9 cellular contexts compared by ENCODE assay signal in the genomic region with DNA sequence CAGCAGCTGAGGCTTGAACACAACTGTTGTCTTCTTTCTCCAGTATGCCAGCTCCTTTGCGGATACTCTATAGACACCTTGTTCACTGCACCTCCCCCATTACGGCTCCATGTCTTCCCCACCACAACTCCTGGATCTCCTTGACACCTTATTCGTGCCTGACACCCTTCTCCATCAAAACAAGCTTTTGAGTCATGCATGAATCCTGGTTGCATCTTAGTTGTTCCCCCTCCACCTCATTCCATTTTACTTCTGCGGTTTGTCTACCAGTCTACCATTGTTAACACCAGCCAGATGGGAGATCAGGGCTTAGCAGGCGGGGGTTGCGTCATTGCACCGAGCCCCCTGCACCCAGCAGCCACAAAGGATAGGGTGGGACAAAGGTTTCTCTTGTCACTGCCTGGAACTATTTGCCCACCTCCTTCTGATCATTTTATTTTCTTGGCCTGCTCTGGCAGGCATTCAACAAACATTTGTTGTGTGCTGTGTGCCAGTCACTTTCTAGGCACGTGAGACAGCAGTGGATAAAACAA. TPM values are rescaled to one million over a fixed set of nuclear protein-coding genes. Genes with fewer than 3 reads are reported as not detected.
DNase-seq lines count a peak whose midpoint lies in the region; ATAC-seq and TF ChIP-seq lines count a peak whose summit lies in the region.
"Had no signal": no experiment of that assay in that cellular context is flagged by ENCODE, and none has a peak within 500 bp of the region (broad histone marks: within the 10 kb centered on the region; RNA-seq: fewer than 3 reads in every experiment).

No MANE protein-coding gene starts in this region.

- DNase-seq in cardiac muscle cell (ENCODE audit: low read depth in 1 of 2, low spot score in 1 of 2): no peak
- DNase-seq in Right ventricle myocardium inferior (ENCODE audit: missing footprints): no peak
- DNase-seq in adrenal gland: peak in 1 of 7 donors; percentile 12
- DNase-seq in upper lobe of left lung: no peak
- DNase-seq in activated effector memory CD4-positive, alpha-beta T cell treated with anti-CD3 and anti-CD28 coated beads, Interleukin-2, amount 50 U/mL, for 16 hours: no peak
- no peak for DNase-seq in stimulated activated naive CD8-positive, alpha-beta T cell treated with anti-CD3 and anti-CD28 coated beads, Interleukin-15, amount 100 ng/mL, for 72 hours

- TF ChIP-seq POLR2A in adrenal gland (IDR thresholded peaks at IDR 0.05) (no peak), upper lobe of left lung (IDR thresholded peaks at IDR 0.05) (no peak)

- intact Hi-C loops in Right ventricle myocardium inferior (cut with DNase I) (no loop called here), adrenal gland (cut with DNase I) (no loop called here)

- peak overlapping the region in 1 of 2 donors; percentile 91 for H3K27ac Mint-ChIP-seq in stimulated activated naive CD8-positive, alpha-beta T cell treated with anti-CD3 and anti-CD28 coated beads, Interleukin-15, amount 100 ng/mL, for 72 hours

- peaks cover 38% of the 10 kb centered on the region for H3K36me3 ChIP-seq in cardiac muscle cell
- peaks cover 0 to 47% of the 10 kb centered on the region in 2 donors for H3K36me3 ChIP-seq in adrenal gland (replicated peaks in 1 of 2)
- peaks cover 50% of the 10 kb centered on the region for H3K36me3 ChIP-seq in mesodermal cell (ENCODE audit: control insufficient read depth, insufficient read depth, low read length)
- H3K36me3 ChIP-seq in upper lobe of left lung: peaks cover 4 to 52% (median 31%) of the 10 kb centered on the region in 4 donors
- H3K36me3 ChIP-seq: ovary had no signal

- H3K9me3 Mint-ChIP-seq in stimulated activated naive CD8-positive, alpha-beta T cell treated with anti-CD3 and anti-CD28 coated beads, Interleukin-15, amount 100 ng/mL, for 72 hours: no peaks in the 10 kb centered on the region

- WGBS in adrenal gland, 4 donors: 73 to 87% (median 81%) methylated on average over 8 of the region's 8 CpGs
- 74 to 100% methylated on average over 2 to 3 of the region's 8 CpGs for WGBS in mesodermal cell (ENCODE audit: insufficient coverage in 2 of 2), 2 experiments
- 83 to 90% methylated on average over 8 of the region's 8 CpGs for WGBS in upper lobe of left lung, 2 donors

- H3K4me1 ChIP-seq in cardiac muscle cell (ENCODE audit: low read depth) (peaks cover 11% of the 10 kb centered on the region), adrenal gland (replicated peaks in 1 of 2) (peaks cover 9 to 25% of the 10 kb centered on the region in 2 donors), mesodermal cell (ENCODE audit: control insufficient read depth, insufficient read depth, low read length, poor library complexity, severe bottlenecking) (peaks cover 7% of the 10 kb centered on the region), upper lobe of left lung (peaks cover 3 to 35% (median 19%) of the 10 kb centered on the region in 4 donors)

- H3K27me3 Mint-ChIP-seq in stimulated activated naive CD8-positive, alpha-beta T cell treated with anti-CD3 and anti-CD28 coated beads, Interleukin-15, amount 100 ng/mL, for 72 hours: no peaks in the 10 kb centered on the region

- H3K4me1 Mint-ChIP-seq in stimulated activated naive CD8-positive, alpha-beta T cell treated with anti-CD3 and anti-CD28 coated beads, Interleukin-15, amount 100 ng/mL, for 72 hours: peaks cover 39% of the 10 kb centered on the region

- ATAC-seq in Right ventricle myocardium inferior: no peak
- no peak for ATAC-seq in upper lobe of left lung (ENCODE audit: low FRiP score in 2 of 2)
- ATAC-seq in GM19324 (IDR thresholded peaks at IDR 0.05; ENCODE audit: low FRiP score, unreplicated experiment): no peak
- no peak for ATAC-seq in stimulated activated naive CD8-positive, alpha-beta T cell treated with anti-CD3 and anti-CD28 coated beads, Interleukin-15, amount 100 ng/mL, for 72 hours

- H3K9me3 ChIP-seq in cardiac muscle cell (ENCODE audit: low read depth) (no peaks in the 10 kb centered on the region), adrenal gland (replicated peaks in 1 of 3) (no peaks in the 10 kb centered on the region), mesodermal cell (ENCODE audit: control insufficient read depth, low read length) (no peaks in the 10 kb centered on the region), upper lobe of left lung (no peaks in the 10 kb centered on the region)
- H3K9me3 ChIP-seq: ovary had no signal

- H3K27me3 ChIP-seq in cardiac muscle cell: no peaks in the 10 kb centered on the region
- H3K27me3 ChIP-seq in adrenal gland: no peaks in the 10 kb centered on the region
- H3K27me3 ChIP-seq in upper lobe of left lung: no peaks in the 10 kb centered on the region
- H3K27me3 ChIP-seq: ovary had no signal

- TF ChIP-seq CTCF in cardiac muscle cell (IDR thresholded peaks at IDR 0.05; ENCODE audit: low read depth, low read length): no peak
- TF ChIP-seq CTCF in adrenal gland (IDR thresholded peaks at IDR 0.05): no peak
- TF ChIP-seq CTCF in upper lobe of left lung (IDR thresholded peaks at IDR 0.05): no peak

- no peak for TF ChIP-seq EP300 in upper lobe of left lung (IDR thresholded peaks at IDR 0.05)

- H3K27ac ChIP-seq in cardiac muscle cell (peak overlapping the region; percentile 84), adrenal gland (peak overlapping the region; percentile 78 to 98 (median 89)), mesodermal cell (ENCODE audit: low read depth, low read length, severe bottlenecking) (peak overlapping the region; percentile 93), upper lobe of left lung (peak overlapping the region in 3 of 4 donors; percentile 96 to 98 (median 97))

- peak overlapping the region in 1 of 2 donors; percentile 92 for H3K4me3 Mint-ChIP-seq in stimulated activated naive CD8-positive, alpha-beta T cell treated with anti-CD3 and anti-CD28 coated beads, Interleukin-15, amount 100 ng/mL, for 72 hours

- H3K4me3 ChIP-seq in cardiac muscle cell (no peak overlapping the region), adrenal gland (no peak overlapping the region), mesodermal cell (ENCODE audit: extremely low read depth, insufficient read depth, low read length, poor library complexity, severe bottlenecking) (no peak overlapping the region), upper lobe of left lung (no peak overlapping the region)
- H3K4me3 ChIP-seq: ovary had no signal

RNA-seq across cellular contexts. Expression of a gene that starts 2.0 kb away (rescaled TPM):
- total RNA-seq in cardiac muscle cell (391 and 422 TPM in 2 replicates), Right ventricle myocardium inferior (139 TPM), adrenal gland (100 to 1,000 TPM; 101 to 187 (median 115) TPM), upper lobe of left lung (10 to 100 TPM; 59.2 to 91.0 (median 78.5) TPM)
- polyA plus RNA-seq in cardiac muscle cell (481 and 575 TPM in 2 replicates), adrenal gland (100 to 1,000 TPM in 2 of 3 donors, 10 to 100 TPM in 1; 74.7 to 137 (median 123) TPM)
- 145 TPM for polyA plus RNA-seq in mesodermal cell (2013, experiment 1 of 2)
- 121 TPM for polyA plus RNA-seq in mesodermal cell (2013, experiment 2 of 2)

RNA-seq across cellular contexts. Expression of a gene that starts 16.4 kb away (rescaled TPM):
- total RNA-seq in cardiac muscle cell: 120 and 130 TPM in 2 replicates
- polyA plus RNA-seq in cardiac muscle cell: 312 and 337 TPM in 2 replicates
- 31.5 TPM for total RNA-seq in Right ventricle myocardium inferior
- 10 to 100 TPM; 27.4 to 63.0 (median 56.5) TPM for total RNA-seq in adrenal gland
- polyA plus RNA-seq in adrenal gland: 10 to 100 TPM; 35.5 to 57.8 (median 50.1) TPM
- polyA plus RNA-seq in mesodermal cell (2013, experiment 1 of 2): 90.5 TPM
- 83.1 TPM for polyA plus RNA-seq in mesodermal cell (2013, experiment 2 of 2)
- 100 to 1,000 TPM in 1 of 6 donors, 10 to 100 TPM in 5; 42.9 to 103 (median 60.0) TPM for total RNA-seq in upper lobe of left lung

RNA-seq across cellular contexts. Expression of a gene that starts 22.8 kb away (rescaled TPM):
- total RNA-seq in cardiac muscle cell (324 and 386 TPM in 2 replicates), Right ventricle myocardium inferior (93.5 TPM), adrenal gland (100 to 1,000 TPM; 167 to 356 (median 260) TPM), upper lobe of left lung (100 to 1,000 TPM; 128 to 186 (median 173) TPM)
- polyA plus RNA-seq in cardiac muscle cell (280 and 319 TPM in 2 replicates), adrenal gland (100 to 1,000 TPM; 160 to 214 (median 202) TPM)
- polyA plus RNA-seq in mesodermal cell (2013, experiment 1 of 2): 247 TPM
- 210 TPM for polyA plus RNA-seq in mesodermal cell (2013, experiment 2 of 2)
